ENCODE assay signal across 8 cellular contexts in genomic region chrX:150897371-150898319, GRCh38. TPM values are rescaled to one million over a fixed set of nuclear protein-coding genes. Genes with fewer than 3 reads are reported as not detected.
A peak's percentile ranks its signal among the peaks of the same experiment; 100 is the strongest.
DNase-seq lines count a peak whose midpoint lies in the region; TF ChIP-seq lines count a peak whose summit lies in the region.

No MANE protein-coding gene starts in this region.

- H3K4me3 Mint-ChIP-seq in activated naive CD4-positive, alpha-beta T cell treated with anti-CD3 and anti-CD28 coated beads for 36 hours: peak overlapping the region; percentile 71

- no peaks in the 10 kb centered on the region for H3K36me3 ChIP-seq in BLaER1 treated with 17β-estradiol and CSF1 and Interleukin-3, amounts not matched to agents 10 nM and 100 nM
- H3K36me3 ChIP-seq in HAP-1 (replicated peaks) (no peaks in the 10 kb centered on the region; the same call in 1 of the 2 replicates), OCI-LY3 (replicated peaks; ENCODE audit: low read depth, low read length) (no peaks in the 10 kb centered on the region)

- H4K20me1 ChIP-seq in BLaER1 treated with 17β-estradiol and CSF1 and Interleukin-3, amounts not matched to agents 10 nM and 100 nM: peaks cover 0 to 12% (median 0%) of the 10 kb centered on the region in 11 experiments; a peak in 3 of 22 replicates
- H4K20me1 ChIP-seq in OCI-LY3 (ENCODE audit: insufficient read depth, low read length): no peaks in the 10 kb centered on the region

- peak overlapping the region; percentile 80; the same call in 1 of the 2 replicates for H2AFZ ChIP-seq in OCI-LY3 (ENCODE audit: low read depth, low read length)

- no peaks in the 10 kb centered on the region for H3K27me3 Mint-ChIP-seq in activated naive CD4-positive, alpha-beta T cell treated with anti-CD3 and anti-CD28 coated beads for 36 hours (ENCODE audit: low read depth)

- no peak for TF ChIP-seq CTCF in OCI-LY3 (IDR thresholded peaks at IDR 0.05; ENCODE audit: low read depth, low read length)

- H3K27ac Mint-ChIP-seq in activated naive CD4-positive, alpha-beta T cell treated with anti-CD3 and anti-CD28 coated beads for 36 hours: peak overlapping the region; percentile 50

- peak overlapping the region; percentile 64 to 78 (median 68) for H3K4me2 ChIP-seq in BLaER1 treated with 17β-estradiol and CSF1 and Interleukin-3, amounts not matched to agents 10 nM and 100 nM
- peak overlapping the region; percentile 56 for H3K4me2 ChIP-seq in OCI-LY3 (ENCODE audit: low read length)

- H3K4me1 ChIP-seq in BLaER1 treated with 17β-estradiol and CSF1 and Interleukin-3, amounts not matched to agents 10 nM and 100 nM: peaks cover 6 to 13% (median 9%) of the 10 kb centered on the region in 10 experiments; a peak in 13 of 20 replicates
- H3K4me1 ChIP-seq in HAP-1 (peaks cover 29% of the 10 kb centered on the region), OCI-LY3 (ENCODE audit: low read length) (peaks cover 10% of the 10 kb centered on the region)

- intact Hi-C loops in activated naive CD4-positive, alpha-beta T cell treated with anti-CD3 and anti-CD28 coated beads for 36 hours (cut with micrococcal nuclease): loop anchor here (1.0 to 5.0 kb wide), 7 partner anchors 17 to 499 kb away; partner anchors contain the start of genes HMGB3, MTM1, MTMR1 and VMA21

- H3K9ac ChIP-seq in BLaER1 treated with 17β-estradiol and CSF1 and Interleukin-3, amounts not matched to agents 10 nM and 100 nM: peak overlapping the region; percentile 89 to 96 (median 91)
- H3K9ac ChIP-seq in OCI-LY3 (ENCODE audit: low read length): peak overlapping the region; percentile 81

- no peaks in the 10 kb centered on the region for H3K27me3 ChIP-seq in BLaER1 treated with 17β-estradiol and CSF1 and Interleukin-3, amounts not matched to agents 10 nM and 100 nM
- H3K27me3 ChIP-seq in HAP-1 (ENCODE audit: low read depth): no peaks in the 10 kb centered on the region
- H3K27me3 ChIP-seq in OCI-LY3 (ENCODE audit: low read depth, low read length): peaks cover 3% of the 10 kb centered on the region; the same call in 1 of the 2 replicates

- peaks cover 14% of the 10 kb centered on the region for H3K79me2 ChIP-seq in OCI-LY3 (ENCODE audit: low read length)

- peak overlapping the region; percentile 87 to 93 (median 89) for H3K27ac ChIP-seq in BLaER1 treated with 17β-estradiol and CSF1 and Interleukin-3, amounts not matched to agents 10 nM and 100 nM
- H3K27ac ChIP-seq in OCI-LY3 (ENCODE audit: low read length): peak overlapping the region; percentile 35; the same call in 1 of the 2 replicates

- no peaks in the 10 kb centered on the region for H3K36me3 Mint-ChIP-seq in activated naive CD4-positive, alpha-beta T cell treated with anti-CD3 and anti-CD28 coated beads for 36 hours (ENCODE audit: low read depth)

- H3K4me3 ChIP-seq in BLaER1 treated with 17β-estradiol and CSF1 and Interleukin-3, amounts not matched to agents 10 nM and 100 nM: peak overlapping the region; percentile 66 to 79 (median 74)
- peak overlapping the region; percentile 77 for H3K4me3 ChIP-seq in HAP-1
- peak overlapping the region; percentile 89 for H3K4me3 ChIP-seq in OCI-LY3 (ENCODE audit: low read length)

- H3K9me3 Mint-ChIP-seq in activated naive CD4-positive, alpha-beta T cell treated with anti-CD3 and anti-CD28 coated beads for 36 hours: no peaks in the 10 kb centered on the region

- peaks cover 10% of the 10 kb centered on the region for H3K4me1 Mint-ChIP-seq in activated naive CD4-positive, alpha-beta T cell treated with anti-CD3 and anti-CD28 coated beads for 36 hours (ENCODE audit: low read depth)

- CTCF ChIA-PET in activated naive CD4-positive, alpha-beta T cell treated with anti-CD3 and anti-CD28 coated beads for 36 hours (lab: Charles Lee): interaction anchor here (0.7 kb wide), 1 partner anchor 12 kb away, joined by 3 read pairs; no protein-coding TSS in a partner anchor

- DNase-seq in HAP-1 (ENCODE audit: low spot score in 2 of 2) (peak; percentile 38 to 80), glomerular endothelial cell (ENCODE audit: extremely low read depth, low read depth, low spot score) (peak; percentile 27), pulmonary artery endothelial cell (ENCODE audit: low read depth, low spot score) (peak; percentile 11), SW480 (ENCODE audit: low spot score) (no peak), COLO829 (ENCODE audit: low spot score) (no peak)
- peak; percentile 69 for DNase-seq in activated naive CD4-positive, alpha-beta T cell treated with anti-CD3 and anti-CD28 coated beads for 36 hours

- in situ Hi-C loops in HAP-1 (cut with MboI; ENCODE audit: low sequenced_read_pairs): no loop called here

- H3K9me3 ChIP-seq in BLaER1 treated with 17β-estradiol and CSF1 and Interleukin-3, amounts not matched to agents 10 nM and 100 nM (replicated peaks in 1 of 11): 0 out of 22 replicates have a peak, but pooled peaks cover 0 to 5% (median 0%) of the 10 kb centered on the region in 11 experiments
- H3K9me3 ChIP-seq in HAP-1: no peaks in the 10 kb centered on the region
- no peaks in the 10 kb centered on the region for H3K9me3 ChIP-seq in OCI-LY3 (ENCODE audit: insufficient read depth, low read length)

RNA-seq across cellular contexts. Expression of gene CD99L2, which starts 0.8 kb away (rescaled TPM):
- total RNA-seq in activated naive CD4-positive, alpha-beta T cell treated with anti-CD3 and anti-CD28 coated beads for 36 hours: 10 to 100 TPM; 11.3 to 11.7 TPM
- total RNA-seq in glomerular endothelial cell (67.2 and 68.0 TPM in 2 replicates), pulmonary artery endothelial cell (21.5 and 31.2 TPM in 2 replicates)

Comparison
In these comparisons a context has a peak if more than half of its experiments do, and no peak if none do; other contexts are left out.
1. DNase-seq: peak in HAP-1 (2 of 2), activated naive CD4-positive, alpha-beta T cell treated with anti-CD3 and anti-CD28 coated beads for 36 hours (single experiment), glomerular endothelial cell (single experiment) and pulmonary artery endothelial cell (single experiment); none in SW480 (single experiment) and COLO829 (single experiment).
2. Peak in every context shown above with its lines, with median percentiles within 50 percentile points of each other: H3K4me3 ChIP-seq.